In the genomic region with DNA sequence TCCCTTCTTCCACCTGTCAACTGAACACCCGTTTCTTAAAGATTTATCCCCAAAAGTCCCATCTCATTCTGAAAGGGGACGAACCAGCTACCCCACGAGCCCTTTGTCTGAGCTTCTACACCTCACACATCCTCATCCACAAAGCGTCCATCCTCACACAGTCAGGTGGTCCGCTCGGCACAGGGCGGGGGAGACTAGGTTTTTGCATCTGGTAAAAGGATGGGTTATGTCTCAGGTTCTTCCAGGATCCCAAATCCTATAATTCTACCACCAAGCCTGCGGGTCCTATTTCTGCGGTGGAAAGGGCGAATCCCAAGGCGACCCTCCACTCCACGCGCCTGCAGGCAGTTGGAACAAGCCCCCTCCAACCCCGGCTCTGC, we compare ENCODE assay signal across 8 cellular contexts.
DNase-seq lines count a peak whose midpoint lies in the region; ATAC-seq lines count a peak whose summit lies in the region.

No MANE protein-coding gene starts in this region.

- no peak overlapping the region for H3K27ac ChIP-seq in iPS-20b (ENCODE audit: low read length)

- peak overlapping the region; percentile 95 for H3K4me3 Mint-ChIP-seq in activated naive CD8-positive, alpha-beta T cell
- peak overlapping the region; percentile 85 for H3K4me3 Mint-ChIP-seq in stimulated activated effector memory CD8-positive, alpha-beta T cell treated with anti-CD3 and anti-CD28 coated beads, Interleukin-12 subunit alpha, Interleukin-12 subunit beta, amount 100 ng/mL, for 72 hours

- ATAC-seq in HG03521 (IDR thresholded peaks at IDR 0.05; ENCODE audit: unreplicated experiment) (peak; percentile 25), GM18858 (IDR thresholded peaks at IDR 0.05; ENCODE audit: unreplicated experiment) (no peak)
- peak; percentile 53 for ATAC-seq in stimulated activated effector memory CD8-positive, alpha-beta T cell treated with anti-CD3 and anti-CD28 coated beads, Interleukin-12 subunit alpha, Interleukin-12 subunit beta, amount 100 ng/mL, for 72 hours

- H3K4me1 ChIP-seq in iPS-20b (ENCODE audit: insufficient read depth, low read length): peaks cover 15% of the 10 kb centered on the region

- DNase-seq in DMS53 (lab: John Stamatoyannopoulos, UW): peak; percentile 38
- DNase-seq in DMS53 treated with DMSO at 0.1 percent for 48 hours (lab: John Stamatoyannopoulos, UW; ENCODE audit: unreplicated experiment): no peak
- peak in 1 of 2 donors; percentile 62 for DNase-seq in stimulated activated effector memory CD8-positive, alpha-beta T cell treated with anti-CD3 and anti-CD28 coated beads, Interleukin-12 subunit alpha, Interleukin-12 subunit beta, amount 100 ng/mL, for 72 hours (ENCODE audit: low spot score in 2 of 2)
- DNase-seq in DMS153 treated with DMSO at 0.1 percent for 48 hours (lab: John Stamatoyannopoulos, UW; ENCODE audit: unreplicated experiment): no peak

- peak overlapping the region; percentile 6 for H3K27ac Mint-ChIP-seq in activated naive CD8-positive, alpha-beta T cell
- peak overlapping the region; percentile 97 for H3K27ac Mint-ChIP-seq in stimulated activated effector memory CD8-positive, alpha-beta T cell treated with anti-CD3 and anti-CD28 coated beads, Interleukin-12 subunit alpha, Interleukin-12 subunit beta, amount 100 ng/mL, for 72 hours

- peaks cover 31% of the 10 kb centered on the region for H3K4me1 Mint-ChIP-seq in activated naive CD8-positive, alpha-beta T cell (ENCODE audit: low read depth)
- H3K4me1 Mint-ChIP-seq in stimulated activated effector memory CD8-positive, alpha-beta T cell treated with anti-CD3 and anti-CD28 coated beads, Interleukin-12 subunit alpha, Interleukin-12 subunit beta, amount 100 ng/mL, for 72 hours: peaks cover 35% of the 10 kb centered on the region

- no peaks in the 10 kb centered on the region for H3K27me3 ChIP-seq in iPS-20b (ENCODE audit: insufficient read depth, low read length)

- peak overlapping the region; percentile 84 for H3K9ac ChIP-seq in iPS-20b (ENCODE audit: low read depth, low read length)

- no peaks in the 10 kb centered on the region for H3K27me3 Mint-ChIP-seq in activated naive CD8-positive, alpha-beta T cell

- peaks cover 9% of the 10 kb centered on the region; the same call in 1 of the 2 replicates for H3K36me3 ChIP-seq in iPS-20b (ENCODE audit: insufficient read depth, low read depth, low read length)

- H3K36me3 Mint-ChIP-seq in activated naive CD8-positive, alpha-beta T cell: peaks cover 7% of the 10 kb centered on the region
- H3K36me3 Mint-ChIP-seq in stimulated activated effector memory CD8-positive, alpha-beta T cell treated with anti-CD3 and anti-CD28 coated beads, Interleukin-12 subunit alpha, Interleukin-12 subunit beta, amount 100 ng/mL, for 72 hours: peaks cover 28% of the 10 kb centered on the region

- H3K4me3 ChIP-seq in iPS-20b (ENCODE audit: low read length): peak overlapping the region; percentile 90

- H3K9me3 Mint-ChIP-seq in activated naive CD8-positive, alpha-beta T cell (ENCODE audit: low read depth): no peaks in the 10 kb centered on the region
- no peaks in the 10 kb centered on the region for H3K9me3 Mint-ChIP-seq in stimulated activated effector memory CD8-positive, alpha-beta T cell treated with anti-CD3 and anti-CD28 coated beads, Interleukin-12 subunit alpha, Interleukin-12 subunit beta, amount 100 ng/mL, for 72 hours

- H3K9me3 ChIP-seq in iPS-20b (ENCODE audit: insufficient read depth, low read depth, low read length): no peaks in the 10 kb centered on the region
